11 cellular contexts compared by ENCODE assay signal in the genomic region with DNA sequence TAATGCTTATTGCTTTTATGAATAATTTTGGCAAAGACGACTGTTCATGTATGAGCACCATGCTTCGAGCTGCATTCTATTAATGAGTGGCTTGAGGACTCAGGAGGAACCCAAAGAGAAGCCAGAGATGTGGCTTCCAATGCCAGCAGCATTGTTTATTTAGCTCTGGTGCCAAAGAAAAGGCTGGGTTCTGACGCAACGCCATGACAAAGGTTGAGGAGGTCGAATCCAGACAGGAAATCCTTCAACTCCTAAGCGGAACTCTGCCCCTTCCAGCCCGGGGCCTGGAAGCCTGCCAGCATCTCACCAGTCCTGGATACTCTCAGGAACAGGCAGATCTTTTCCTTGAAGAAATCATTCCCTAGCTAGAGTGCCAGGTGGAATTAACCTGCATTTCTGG.
DNase-seq lines count a peak whose midpoint lies in the region; ATAC-seq, FAIRE-seq and TF ChIP-seq lines count a peak whose summit lies in the region.
"Had no signal": no experiment of that assay in that cellular context is flagged by ENCODE, and none has a peak within 500 bp of the region (broad histone marks: within the 10 kb centered on the region; RNA-seq: fewer than 3 reads in every experiment).

No MANE protein-coding gene starts in this region.

- POLR2A ChIA-PET in endothelial cell of umbilical vein (lab: Charles Lee), result interaction anchor here (0.9 to 1.4 kb wide), 3 partner anchors 21 to 48 kb away, joined by 3 read pairs; no protein-coding TSS in a partner anchor

- peak; percentile 97 for FAIRE-seq in endothelial cell of umbilical vein (lab: Jason Lieb, UNC)

- peaks cover 40% of the 10 kb centered on the region for H3K4me1 ChIP-seq in endothelial cell of umbilical vein (ENCODE audit: control insufficient read depth, extremely low read depth, insufficient read depth, low read length)
- peaks cover 36% of the 10 kb centered on the region for H3K4me1 ChIP-seq in mucosa of descending colon (ENCODE audit: low read depth)

- no peaks in the 10 kb centered on the region for H3K36me3 ChIP-seq in endothelial cell of umbilical vein (ENCODE audit: control insufficient read depth in 2 of 2, extremely low read depth in 1 of 2, insufficient read depth in 2 of 2, low read length in 2 of 2)
- no peaks in the 10 kb centered on the region for H3K36me3 ChIP-seq in mucosa of descending colon (ENCODE audit: low read depth)

- H3K27me3 Mint-ChIP-seq in activated T-helper 2 cell treated with anti-CD3 and anti-CD28 coated beads, Interferon-gamma antibody, Interleukin-2, Interleukin-4, amounts not matched to agents 10 μg/mL and 5 μg/mL and 100 μg/mL, durations not matched to agents 14 hours and 24 hours and 36 hours (ENCODE audit: low read depth), result no peaks in the 10 kb centered on the region
- H3K27me3 Mint-ChIP-seq: activated CD4-positive, alpha-beta memory T cell treated with anti-CD3 and anti-CD28 coated beads, Interleukin-2, amount 10 ng/mL, durations not matched to agents 7 days and 5 days; effector memory CD8-positive, alpha-beta T cell had no signal

- peak; percentile 69 for ATAC-seq in mucosa of descending colon
- ATAC-seq in HG03432 (IDR thresholded peaks at IDR 0.05; ENCODE audit: unreplicated experiment), result no peak
- ATAC-seq: effector memory CD8-positive, alpha-beta T cell had no signal

- peak overlapping the region; percentile 42 for H3K27ac ChIP-seq in endothelial cell of umbilical vein (ENCODE audit: insufficient read depth, low read depth, low read length)

- H4K20me1 ChIP-seq in endothelial cell of umbilical vein (replicated peaks; ENCODE audit: control insufficient read depth, extremely low read depth, insufficient read depth, low read length), result no peaks in the 10 kb centered on the region

- dilution Hi-C loops in endothelial cell of umbilical vein (cut with MboI; ENCODE audit: extremely low pct_ligation_motif_present, low sequenced_read_pairs), result no loop called here

- H3K4me2 ChIP-seq in endothelial cell of umbilical vein (ENCODE audit: insufficient read depth, low read length), result peak overlapping the region; percentile 75

- H3K27ac Mint-ChIP-seq in activated T-helper 2 cell treated with anti-CD3 and anti-CD28 coated beads, Interferon-gamma antibody, Interleukin-2, Interleukin-4, amounts not matched to agents 10 μg/mL and 5 μg/mL and 100 μg/mL, durations not matched to agents 14 hours and 24 hours and 36 hours, result no peak overlapping the region
- H3K27ac Mint-ChIP-seq: activated CD4-positive, alpha-beta memory T cell treated with anti-CD3 and anti-CD28 coated beads, Interleukin-2, amount 10 ng/mL, durations not matched to agents 7 days and 5 days had no signal

- peaks cover 7% of the 10 kb centered on the region for H3K4me1 Mint-ChIP-seq in activated T-helper 2 cell treated with anti-CD3 and anti-CD28 coated beads, Interferon-gamma antibody, Interleukin-2, Interleukin-4, amounts not matched to agents 10 μg/mL and 5 μg/mL and 100 μg/mL, durations not matched to agents 14 hours and 24 hours and 36 hours (ENCODE audit: low read depth)
- H3K4me1 Mint-ChIP-seq: activated CD4-positive, alpha-beta memory T cell treated with anti-CD3 and anti-CD28 coated beads, Interleukin-2, amount 10 ng/mL, durations not matched to agents 7 days and 5 days had no signal

- no peaks in the 10 kb centered on the region for H3K79me2 ChIP-seq in endothelial cell of umbilical vein (ENCODE audit: control insufficient read depth, insufficient read depth, low read length)

- TF ChIP-seq CTCF in endothelial cell of umbilical vein (IDR thresholded peaks at IDR 0.05; ENCODE audit: extremely low read depth in 1 of 2, insufficient read depth in 1 of 2, low read depth in 1 of 2, low read length in 2 of 2), result no peak
- TF ChIP-seq CTCF in mucosa of descending colon (IDR thresholded peaks at IDR 0.05), result no peak

- no peak overlapping the region for H2AFZ ChIP-seq in endothelial cell of umbilical vein (ENCODE audit: low read depth, low read length)

- no peaks in the 10 kb centered on the region for H3K27me3 ChIP-seq in endothelial cell of umbilical vein (ENCODE audit: control insufficient read depth in 2 of 2, insufficient read depth in 2 of 2, low read length in 2 of 2)

- intact Hi-C loops in endothelial cell of umbilical vein (cut with micrococcal nuclease), result loop anchor here (1.0 to 2.0 kb wide), 3 partner anchors 47 to 126 kb away; a partner anchor contains a TSS
- intact Hi-C loops in mucosa of descending colon (cut with DNase I, micrococcal nuclease), result no loop called here
- intact Hi-C loops in activated T-helper 2 cell treated with anti-CD3 and anti-CD28 coated beads, Interferon-gamma antibody, Interleukin-2, Interleukin-4, amounts not matched to agents 10 μg/mL and 5 μg/mL and 100 μg/mL, durations not matched to agents 14 hours and 24 hours and 36 hours (cut with micrococcal nuclease), result no loop called here

- H3K9me3 ChIP-seq in endothelial cell of umbilical vein (replicated peaks; ENCODE audit: control insufficient read depth, insufficient read depth, low read length), result no peaks in the 10 kb centered on the region
- no peaks in the 10 kb centered on the region for H3K9me3 ChIP-seq in mucosa of descending colon

- no peak overlapping the region for H3K4me3 ChIP-seq in endothelial cell of umbilical vein (replicated peaks in 1 of 3; ENCODE audit: insufficient read depth in 1 of 3, low read depth in 1 of 3, low read length in 3 of 3)
- H3K4me3 ChIP-seq in mucosa of descending colon, result no peak overlapping the region

- DNase-seq in Caki2 (ENCODE audit: low read depth), result peak; percentile 92
- DNase-seq in NCI-H69 (lab: John Stamatoyannopoulos, UW), result peak; percentile 88
- peak; percentile 96 for DNase-seq in endothelial cell of umbilical vein (ENCODE audit: low read depth, low spot score)
- DNase-seq in mucosa of descending colon, result peak; percentile 93 to 94 (median 93)
- no peak for DNase-seq in activated T-helper 2 cell treated with anti-CD3 and anti-CD28 coated beads, Interferon-gamma antibody, Interleukin-2, Interleukin-4, amounts not matched to agents 10 μg/mL and 5 μg/mL and 100 μg/mL, durations not matched to agents 14 hours and 24 hours and 36 hours (ENCODE audit: low spot score)
- no peak for DNase-seq in 8988T
- DNase-seq in T-helper 9 cell, result no peak
- DNase-seq: activated CD4-positive, alpha-beta memory T cell treated with anti-CD3 and anti-CD28 coated beads, Interleukin-2, amount 10 ng/mL, durations not matched to agents 7 days and 5 days; effector memory CD8-positive, alpha-beta T cell; NCI-H774 had no signal

- in situ Hi-C loops in Caki2 (cut with HindIII; ENCODE audit: low pct_unique_long_range_greater_than_20kb, low sequenced_read_pairs), result no loop called here

- H3K9ac ChIP-seq in endothelial cell of umbilical vein (replicated peaks; ENCODE audit: extremely low read depth, insufficient read depth, low read length), result no peak overlapping the region

- H3K9me1 ChIP-seq in endothelial cell of umbilical vein (replicated peaks; ENCODE audit: control insufficient read depth, extremely low read depth, insufficient read depth, low read length), result no peaks in the 10 kb centered on the region

- H3K4me3 Mint-ChIP-seq in activated T-helper 2 cell treated with anti-CD3 and anti-CD28 coated beads, Interferon-gamma antibody, Interleukin-2, Interleukin-4, amounts not matched to agents 10 μg/mL and 5 μg/mL and 100 μg/mL, durations not matched to agents 14 hours and 24 hours and 36 hours (ENCODE audit: low read depth), result no peak overlapping the region
- H3K4me3 Mint-ChIP-seq: activated CD4-positive, alpha-beta memory T cell treated with anti-CD3 and anti-CD28 coated beads, Interleukin-2, amount 10 ng/mL, durations not matched to agents 7 days and 5 days; effector memory CD8-positive, alpha-beta T cell had no signal

- H3K9me3 Mint-ChIP-seq in activated T-helper 2 cell treated with anti-CD3 and anti-CD28 coated beads, Interferon-gamma antibody, Interleukin-2, Interleukin-4, amounts not matched to agents 10 μg/mL and 5 μg/mL and 100 μg/mL, durations not matched to agents 14 hours and 24 hours and 36 hours, result no peaks in the 10 kb centered on the region
- H3K9me3 Mint-ChIP-seq: activated CD4-positive, alpha-beta memory T cell treated with anti-CD3 and anti-CD28 coated beads, Interleukin-2, amount 10 ng/mL, durations not matched to agents 7 days and 5 days; effector memory CD8-positive, alpha-beta T cell had no signal

- no TSS peak for BruUV-seq in endothelial cell of umbilical vein (replicated peaks; lab: Mats Ljungman, UMichigan)

- CTCF ChIA-PET in endothelial cell of umbilical vein (lab: Charles Lee), result interaction anchor here (0.9 to 21.9 kb wide), 13 partner anchors 10 to 268 kb away, joined by 3 to 1173 read pairs (median 7); a partner anchor contains a TSS

- TF ChIP-seq POLR2A in endothelial cell of umbilical vein (IDR thresholded peaks at IDR 0.05; ENCODE audit: low read depth, low read length), result no peak

- H3K36me3 Mint-ChIP-seq in activated T-helper 2 cell treated with anti-CD3 and anti-CD28 coated beads, Interferon-gamma antibody, Interleukin-2, Interleukin-4, amounts not matched to agents 10 μg/mL and 5 μg/mL and 100 μg/mL, durations not matched to agents 14 hours and 24 hours and 36 hours (ENCODE audit: low read depth), result no peaks in the 10 kb centered on the region

TF ChIP-seq in endothelial cell of umbilical vein, 7 proteins besides CTCF, POLR2A, EP300 and RAD21:
- no peak for TF ChIP-seq EZH2 (IDR thresholded peaks at IDR 0.05; ENCODE audit: borderline replicate concordance, low read depth, low read length, severe bottlenecking)
- peak; percentile 61 for TF ChIP-seq JUN (IDR thresholded peaks at IDR 0.05; ENCODE audit: borderline replicate concordance, insufficient read depth, insufficient read length, low read depth)
- TF ChIP-seq FOS (IDR thresholded peaks at IDR 0.05; ENCODE audit: borderline replicate concordance, insufficient read depth, low read length), result peak; percentile 71
- peak; percentile 28 for TF ChIP-seq GATA2 (IDR thresholded peaks at IDR 0.05; ENCODE audit: insufficient read depth, insufficient read length, low read depth, low read length)
- TF ChIP-seq, protein P1, sequence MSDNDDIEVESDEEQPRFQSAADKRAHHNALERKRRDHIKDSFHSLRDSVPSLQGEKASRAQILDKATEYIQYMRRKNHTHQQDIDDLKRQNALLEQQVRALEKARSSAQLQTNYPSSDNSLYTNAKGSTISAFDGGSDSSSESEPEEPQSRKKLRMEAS (IDR thresholded peaks at IDR 0.05; ENCODE audit: insufficient read depth, insufficient read length), result no peak
- peak; percentile 94 for TF ChIP-seq POLR2AphosphoS5 (IDR thresholded peaks at IDR 0.05; ENCODE audit: insufficient read depth, low read depth, low read length)

Comparison
In these comparisons a context has a peak if more than half of its experiments do, and no peak if none do; other contexts are left out.
1. DNase-seq: peak in Caki2 (single experiment), NCI-H69 (single experiment), endothelial cell of umbilical vein (single experiment) and mucosa of descending colon (3 of 3); none in activated T-helper 2 cell treated with anti-CD3 and anti-CD28 coated beads, Interferon-gamma antibody, Interleukin-2, Interleukin-4, amounts not matched to agents 10 μg/mL and 5 μg/mL and 100 μg/mL, durations not matched to agents 14 hours and 24 hours and 36 hours (single experiment), 8988T (single experiment) and T-helper 9 cell (single experiment).